Comparison of ENCODE assay signal across 1 cellular context in the genomic region with DNA sequence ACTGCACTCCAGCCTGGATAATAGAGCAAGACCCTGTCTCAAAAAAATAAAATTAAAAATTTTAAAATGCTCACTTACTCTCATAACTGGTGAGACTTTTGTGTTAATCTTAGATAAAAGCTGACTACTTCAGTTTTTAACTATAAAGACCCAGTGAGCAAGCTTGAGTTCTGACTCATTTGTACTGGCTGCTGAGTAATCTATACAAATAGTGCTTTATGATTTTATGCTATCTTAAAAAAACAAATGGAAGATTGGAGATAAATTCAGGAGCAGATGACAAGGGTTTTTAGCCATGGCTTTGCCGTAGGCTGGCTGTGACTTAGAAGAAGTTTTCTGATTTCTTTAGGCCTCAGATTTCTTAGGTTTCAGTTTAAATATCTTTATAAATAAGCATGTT.
TF ChIP-seq lines count a peak whose summit lies in the region.

No MANE protein-coding gene starts in this region.

TF ChIP-seq in K562, 482 proteins besides CTCF, POLR2A, EP300 and RAD21 (continued from another document):
- TF ChIP-seq, protein P1, sequence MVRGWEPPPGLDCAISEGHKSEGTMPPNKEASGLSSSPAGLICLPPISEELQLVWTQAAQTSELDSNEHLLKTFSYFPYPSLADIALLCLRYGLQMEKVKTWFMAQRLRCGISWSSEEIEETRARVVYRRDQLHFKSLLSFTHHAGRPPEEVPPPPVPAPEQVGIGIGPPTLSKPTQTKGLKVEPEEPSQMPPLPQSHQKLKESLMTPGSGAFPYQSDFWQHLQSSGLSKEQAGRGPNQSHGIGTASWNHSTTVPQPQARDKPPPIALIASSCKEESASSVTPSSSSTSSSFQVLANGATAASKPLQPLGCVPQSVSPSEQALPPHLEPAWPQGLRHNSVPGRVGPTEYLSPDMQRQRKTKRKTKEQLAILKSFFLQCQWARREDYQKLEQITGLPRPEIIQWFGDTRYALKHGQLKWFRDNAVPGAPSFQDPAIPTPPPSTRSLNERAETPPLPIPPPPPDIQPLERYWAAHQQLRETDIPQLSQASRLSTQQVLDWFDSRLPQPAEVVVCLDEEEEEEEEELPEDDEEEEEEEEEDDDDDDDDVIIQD (CRISPR knock-in tag; IDR thresholded peaks at IDR 0.05), result no peak
- 0 out of 2 replicates have a peak, but pooled peaks have one; percentile 28 for TF ChIP-seq KLF16 (IDR thresholded peaks at IDR 0.05)
- peak; percentile 81 for TF ChIP-seq DPF2 (IDR thresholded peaks at IDR 0.05)
- peak; percentile 79 for TF ChIP-seq JUND (IDR thresholded peaks at IDR 0.05; ENCODE audit: borderline replicate concordance, low read depth, low read length)
- peak; percentile 72; the same call in 1 of the 3 replicates for TF ChIP-seq JUND (tag; IDR thresholded peaks at IDR 0.05; ENCODE audit: borderline replicate concordance, low read depth, low read length)
- TF ChIP-seq MAFF (IDR thresholded peaks at IDR 0.05; ENCODE audit: low read length), result peak; percentile 32; the same call in 1 of the 2 replicates
- peak; percentile 61 for TF ChIP-seq TAL1 (IDR thresholded peaks at IDR 0.05)
- TF ChIP-seq ARID1B (IDR thresholded peaks at IDR 0.05), result peak; percentile 89
- TF ChIP-seq, protein P2, sequence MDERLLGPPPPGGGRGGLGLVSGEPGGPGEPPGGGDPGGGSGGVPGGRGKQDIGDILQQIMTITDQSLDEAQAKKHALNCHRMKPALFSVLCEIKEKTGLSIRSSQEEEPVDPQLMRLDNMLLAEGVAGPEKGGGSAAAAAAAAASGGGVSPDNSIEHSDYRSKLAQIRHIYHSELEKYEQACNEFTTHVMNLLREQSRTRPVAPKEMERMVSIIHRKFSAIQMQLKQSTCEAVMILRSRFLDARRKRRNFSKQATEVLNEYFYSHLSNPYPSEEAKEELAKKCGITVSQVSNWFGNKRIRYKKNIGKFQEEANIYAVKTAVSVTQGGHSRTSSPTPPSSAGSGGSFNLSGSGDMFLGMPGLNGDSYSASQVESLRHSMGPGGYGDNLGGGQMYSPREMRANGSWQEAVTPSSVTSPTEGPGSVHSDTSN (CRISPR knock-in tag; IDR thresholded peaks at IDR 0.05; ENCODE audit: low read depth), result no peak
- TF ChIP-seq, protein P2 (tag; conservative IDR thresholded peaks at IDR 0.05; ENCODE audit: low read depth), result 0 out of 2 replicates have a peak, but pooled peaks have one; percentile 24
- peak; percentile 82 for TF ChIP-seq ZNF316 (IDR thresholded peaks at IDR 0.05)
- TF ChIP-seq RBM14 (IDR thresholded peaks at IDR 0.05; ENCODE audit: borderline replicate concordance, insufficient read depth, low read depth, low read length), result no peak
- TF ChIP-seq CBFA2T2 (conservative IDR thresholded peaks at IDR 0.05), result peak; percentile 68
- TF ChIP-seq MAFK (IDR thresholded peaks at IDR 0.05; ENCODE audit: low read length), result peak; percentile 54; the same call in 1 of the 2 replicates
- TF ChIP-seq IFI16 (CRISPR knock-in tag; IDR thresholded peaks at IDR 0.05), result no peak
- peak; percentile 92 for TF ChIP-seq SMARCE1 (IDR thresholded peaks at IDR 0.05)
- TF ChIP-seq, protein P3, sequence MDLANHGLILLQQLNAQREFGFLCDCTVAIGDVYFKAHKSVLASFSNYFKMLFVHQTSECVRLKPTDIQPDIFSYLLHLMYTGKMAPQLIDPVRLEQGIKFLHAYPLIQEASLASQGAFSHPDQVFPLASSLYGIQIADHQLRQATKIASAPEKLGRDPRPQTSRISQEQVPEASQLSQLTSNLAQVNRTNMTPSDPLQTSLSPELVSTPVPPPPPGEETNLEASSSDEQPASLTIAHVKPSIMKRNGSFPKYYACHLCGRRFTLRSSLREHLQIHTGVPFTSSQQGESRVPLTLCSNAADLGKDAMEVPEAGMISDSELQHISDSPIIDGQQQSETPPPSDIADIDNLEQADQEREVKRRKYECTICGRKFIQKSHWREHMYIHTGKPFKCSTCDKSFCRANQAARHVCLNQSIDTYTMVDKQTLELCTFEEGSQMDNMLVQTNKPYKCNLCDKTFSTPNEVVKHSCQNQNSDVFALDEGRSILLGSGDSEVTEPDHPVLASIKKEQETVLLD (IDR thresholded peaks at IDR 0.05), result no peak
- TF ChIP-seq, protein P4, sequence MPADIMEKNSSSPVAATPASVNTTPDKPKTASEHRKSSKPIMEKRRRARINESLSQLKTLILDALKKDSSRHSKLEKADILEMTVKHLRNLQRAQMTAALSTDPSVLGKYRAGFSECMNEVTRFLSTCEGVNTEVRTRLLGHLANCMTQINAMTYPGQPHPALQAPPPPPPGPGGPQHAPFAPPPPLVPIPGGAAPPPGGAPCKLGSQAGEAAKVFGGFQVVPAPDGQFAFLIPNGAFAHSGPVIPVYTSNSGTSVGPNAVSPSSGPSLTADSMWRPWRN (IDR thresholded peaks at IDR 0.05; ENCODE audit: low read depth), result 0 out of 2 replicates have a peak, but pooled peaks have one; percentile 19
- TF ChIP-seq MEIS2 (IDR thresholded peaks at IDR 0.05; ENCODE audit: partially characterized antibody), result peak; percentile 51
- peak; percentile 78 for TF ChIP-seq CBFA2T3 (IDR thresholded peaks at IDR 0.05)
- TF ChIP-seq CREB1 (IDR thresholded peaks at IDR 0.05), result no peak
- no peak for TF ChIP-seq CREB1 (CRISPR knock-in tag; IDR thresholded peaks at IDR 0.05)
- TF ChIP-seq, protein P5, sequence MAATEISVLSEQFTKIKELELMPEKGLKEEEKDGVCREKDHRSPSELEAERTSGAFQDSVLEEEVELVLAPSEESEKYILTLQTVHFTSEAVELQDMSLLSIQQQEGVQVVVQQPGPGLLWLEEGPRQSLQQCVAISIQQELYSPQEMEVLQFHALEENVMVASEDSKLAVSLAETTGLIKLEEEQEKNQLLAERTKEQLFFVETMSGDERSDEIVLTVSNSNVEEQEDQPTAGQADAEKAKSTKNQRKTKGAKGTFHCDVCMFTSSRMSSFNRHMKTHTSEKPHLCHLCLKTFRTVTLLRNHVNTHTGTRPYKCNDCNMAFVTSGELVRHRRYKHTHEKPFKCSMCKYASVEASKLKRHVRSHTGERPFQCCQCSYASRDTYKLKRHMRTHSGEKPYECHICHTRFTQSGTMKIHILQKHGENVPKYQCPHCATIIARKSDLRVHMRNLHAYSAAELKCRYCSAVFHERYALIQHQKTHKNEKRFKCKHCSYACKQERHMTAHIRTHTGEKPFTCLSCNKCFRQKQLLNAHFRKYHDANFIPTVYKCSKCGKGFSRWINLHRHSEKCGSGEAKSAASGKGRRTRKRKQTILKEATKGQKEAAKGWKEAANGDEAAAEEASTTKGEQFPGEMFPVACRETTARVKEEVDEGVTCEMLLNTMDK (IDR thresholded peaks at IDR 0.05; ENCODE audit: borderline replicate concordance, insufficient read depth, low read depth, low read length, poor library complexity, severe bottlenecking), result no peak
- no peak for TF ChIP-seq ZNF175 (CRISPR knock-in tag; IDR thresholded peaks at IDR 0.05; ENCODE audit: low read depth)
- TF ChIP-seq FOXA3 (CRISPR knock-in tag; conservative IDR thresholded peaks at IDR 0.05 in 1 of 2, IDR thresholded peaks at IDR 0.05 in 1 of 2), result peak in 1 of 2 experiments; percentile 71; a peak in 2 of 4 replicates
- peak; percentile 84 to 87 for TF ChIP-seq KDM1A (IDR thresholded peaks at IDR 0.05)
- TF ChIP-seq TCF3 (CRISPR knock-in tag; IDR thresholded peaks at IDR 0.05), result peak; percentile 54
- TF ChIP-seq SMARCC2 (IDR thresholded peaks at IDR 0.05; ENCODE audit: low read depth), result peak; percentile 84
- TF ChIP-seq HEY1 (CRISPR knock-in tag; IDR thresholded peaks at IDR 0.05; ENCODE audit: borderline replicate concordance), result no peak
- TF ChIP-seq YBX1 (IDR thresholded peaks at IDR 0.05), result no peak
- TF ChIP-seq, protein P6, sequence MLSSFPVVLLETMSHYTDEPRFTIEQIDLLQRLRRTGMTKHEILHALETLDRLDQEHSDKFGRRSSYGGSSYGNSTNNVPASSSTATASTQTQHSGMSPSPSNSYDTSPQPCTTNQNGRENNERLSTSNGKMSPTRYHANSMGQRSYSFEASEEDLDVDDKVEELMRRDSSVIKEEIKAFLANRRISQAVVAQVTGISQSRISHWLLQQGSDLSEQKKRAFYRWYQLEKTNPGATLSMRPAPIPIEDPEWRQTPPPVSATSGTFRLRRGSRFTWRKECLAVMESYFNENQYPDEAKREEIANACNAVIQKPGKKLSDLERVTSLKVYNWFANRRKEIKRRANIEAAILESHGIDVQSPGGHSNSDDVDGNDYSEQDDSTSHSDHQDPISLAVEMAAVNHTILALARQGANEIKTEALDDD (IDR thresholded peaks at IDR 0.05), result 0 out of 2 replicates have a peak, but pooled peaks have one; percentile 25
- peak; percentile 81 for TF ChIP-seq SOX6 (IDR thresholded peaks at IDR 0.05)
- TF ChIP-seq, protein P7, sequence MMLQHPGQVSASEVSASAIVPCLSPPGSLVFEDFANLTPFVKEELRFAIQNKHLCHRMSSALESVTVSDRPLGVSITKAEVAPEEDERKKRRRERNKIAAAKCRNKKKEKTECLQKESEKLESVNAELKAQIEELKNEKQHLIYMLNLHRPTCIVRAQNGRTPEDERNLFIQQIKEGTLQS (IDR thresholded peaks at IDR 0.05), result peak; percentile 86
- TF ChIP-seq, protein P7 (CRISPR knock-in tag; conservative IDR thresholded peaks at IDR 0.05), result no peak
- 0 out of 2 replicates have a peak, but pooled peaks have one; percentile 69 for TF ChIP-seq JUN (IDR thresholded peaks at IDR 0.05; ENCODE audit: borderline replicate concordance, low read depth, low read length)
- no peak for TF ChIP-seq JUN (CRISPR knock-in tag; IDR thresholded peaks at IDR 0.05; ENCODE audit: borderline replicate concordance)
- peak; percentile 68 for TF ChIP-seq FOXA1 (IDR thresholded peaks at IDR 0.05; ENCODE audit: borderline replicate concordance)
- 0 out of 2 replicates have a peak, but pooled peaks have one; percentile 4 for TF ChIP-seq MTA2 (IDR thresholded peaks at IDR 0.05; ENCODE audit: low read depth)
- TF ChIP-seq ZNF444 (CRISPR knock-in tag; IDR thresholded peaks at IDR 0.05), result no peak
- peak; percentile 26; the same call in 1 of the 2 replicates for TF ChIP-seq NFE2 (IDR thresholded peaks at IDR 0.05; ENCODE audit: low read depth)
- TF ChIP-seq, protein P8, sequence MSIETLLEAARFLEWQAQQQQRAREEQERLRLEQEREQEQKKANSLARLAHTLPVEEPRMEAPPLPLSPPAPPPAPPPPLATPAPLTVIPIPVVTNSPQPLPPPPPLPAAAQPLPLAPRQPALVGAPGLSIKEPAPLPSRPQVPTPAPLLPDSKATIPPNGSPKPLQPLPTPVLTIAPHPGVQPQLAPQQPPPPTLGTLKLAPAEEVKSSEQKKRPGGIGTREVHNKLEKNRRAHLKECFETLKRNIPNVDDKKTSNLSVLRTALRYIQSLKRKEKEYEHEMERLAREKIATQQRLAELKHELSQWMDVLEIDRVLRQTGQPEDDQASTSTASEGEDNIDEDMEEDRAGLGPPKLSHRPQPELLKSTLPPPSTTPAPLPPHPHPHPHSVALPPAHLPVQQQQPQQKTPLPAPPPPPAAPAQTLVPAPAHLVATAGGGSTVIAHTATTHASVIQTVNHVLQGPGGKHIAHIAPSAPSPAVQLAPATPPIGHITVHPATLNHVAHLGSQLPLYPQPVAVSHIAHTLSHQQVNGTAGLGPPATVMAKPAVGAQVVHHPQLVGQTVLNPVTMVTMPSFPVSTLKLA (conservative IDR thresholded peaks at IDR 0.05), result peak in 1 of 2 experiments; percentile 26; a peak in 1 of 4 replicates
- TF ChIP-seq FOXK2 (conservative IDR thresholded peaks at IDR 0.05 in 1 of 2, IDR thresholded peaks at IDR 0.05 in 1 of 2; ENCODE audit: low read depth in 2 of 2), result no peak
- peak; percentile 75; the same call in 1 of the 2 replicates for TF ChIP-seq C11orf30 (IDR thresholded peaks at IDR 0.05; ENCODE audit: low read depth)
- TF ChIP-seq, protein P9, sequence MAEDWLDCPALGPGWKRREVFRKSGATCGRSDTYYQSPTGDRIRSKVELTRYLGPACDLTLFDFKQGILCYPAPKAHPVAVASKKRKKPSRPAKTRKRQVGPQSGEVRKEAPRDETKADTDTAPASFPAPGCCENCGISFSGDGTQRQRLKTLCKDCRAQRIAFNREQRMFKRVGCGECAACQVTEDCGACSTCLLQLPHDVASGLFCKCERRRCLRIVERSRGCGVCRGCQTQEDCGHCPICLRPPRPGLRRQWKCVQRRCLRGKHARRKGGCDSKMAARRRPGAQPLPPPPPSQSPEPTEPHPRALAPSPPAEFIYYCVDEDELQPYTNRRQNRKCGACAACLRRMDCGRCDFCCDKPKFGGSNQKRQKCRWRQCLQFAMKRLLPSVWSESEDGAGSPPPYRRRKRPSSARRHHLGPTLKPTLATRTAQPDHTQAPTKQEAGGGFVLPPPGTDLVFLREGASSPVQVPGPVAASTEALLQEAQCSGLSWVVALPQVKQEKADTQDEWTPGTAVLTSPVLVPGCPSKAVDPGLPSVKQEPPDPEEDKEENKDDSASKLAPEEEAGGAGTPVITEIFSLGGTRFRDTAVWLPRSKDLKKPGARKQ (CRISPR knock-in tag; IDR thresholded peaks at IDR 0.05), result no peak
- TF ChIP-seq FOSL1 (tag; conservative IDR thresholded peaks at IDR 0.05), result peak; percentile 97
- peak; percentile 68 for TF ChIP-seq TEAD4 (IDR thresholded peaks at IDR 0.05; ENCODE audit: low read length)
- TF ChIP-seq TEAD4 (CRISPR knock-in tag; IDR thresholded peaks at IDR 0.05; ENCODE audit: borderline replicate concordance), result no peak
- no peak for TF ChIP-seq RBBP5 (IDR thresholded peaks at IDR 0.05; ENCODE audit: borderline replicate concordance, insufficient read depth, low read length, poor library complexity, severe bottlenecking)
- TF ChIP-seq, protein P10, sequence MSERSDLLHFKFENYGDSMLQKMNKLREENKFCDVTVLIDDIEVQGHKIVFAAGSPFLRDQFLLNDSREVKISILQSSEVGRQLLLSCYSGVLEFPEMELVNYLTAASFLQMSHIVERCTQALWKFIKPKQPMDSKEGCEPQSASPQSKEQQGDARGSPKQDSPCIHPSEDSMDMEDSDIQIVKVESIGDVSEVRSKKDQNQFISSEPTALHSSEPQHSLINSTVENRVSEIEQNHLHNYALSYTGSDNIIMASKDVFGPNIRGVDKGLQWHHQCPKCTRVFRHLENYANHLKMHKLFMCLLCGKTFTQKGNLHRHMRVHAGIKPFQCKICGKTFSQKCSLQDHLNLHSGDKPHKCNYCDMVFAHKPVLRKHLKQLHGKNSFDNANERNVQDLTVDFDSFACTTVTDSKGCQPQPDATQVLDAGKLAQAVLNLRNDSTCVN (CRISPR knock-in tag; IDR thresholded peaks at IDR 0.05), result no peak
- peak; percentile 64 for TF ChIP-seq MAFG (tag; conservative IDR thresholded peaks at IDR 0.05)
